ENCODE assay signal across 1 cellular context in genomic region chr17:35749560-35750412, GRCh38.
TF ChIP-seq lines count a peak whose summit lies in the region.

No MANE protein-coding gene starts in this region.

TF ChIP-seq in GM23338, 12 proteins besides CTCF, POLR2A, EP300 and RAD21 (continued from another document):
- TF ChIP-seq REST (IDR thresholded peaks at IDR 0.05; ENCODE audit: unreplicated experiment) (no peak), CREB1 (CRISPR knock-in tag; IDR thresholded peaks at IDR 0.05; ENCODE audit: low read depth) (no peak), ZNF462 (CRISPR knock-in tag; IDR thresholded peaks at IDR 0.05) (no peak), ZNF114 (CRISPR knock-in tag; IDR thresholded peaks at IDR 0.05) (no peak)
TF ChIP-seq in GM23338: peak in this region for 0.
